1 cellular context compared by ENCODE assay signal in genomic region chr1:203215573-203215972, GRCh38.
TF ChIP-seq lines count a peak whose summit lies in the region.

No MANE protein-coding gene starts in this region.

TF ChIP-seq in IMR-90, 13 proteins besides CTCF, POLR2A, EP300 and RAD21 (continued from another document):
- TF ChIP-seq, protein P1, sequence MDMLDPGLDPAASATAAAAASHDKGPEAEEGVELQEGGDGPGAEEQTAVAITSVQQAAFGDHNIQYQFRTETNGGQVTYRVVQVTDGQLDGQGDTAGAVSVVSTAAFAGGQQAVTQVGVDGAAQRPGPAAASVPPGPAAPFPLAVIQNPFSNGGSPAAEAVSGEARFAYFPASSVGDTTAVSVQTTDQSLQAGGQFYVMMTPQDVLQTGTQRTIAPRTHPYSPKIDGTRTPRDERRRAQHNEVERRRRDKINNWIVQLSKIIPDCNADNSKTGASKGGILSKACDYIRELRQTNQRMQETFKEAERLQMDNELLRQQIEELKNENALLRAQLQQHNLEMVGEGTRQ (IDR thresholded peaks at IDR 0.05; ENCODE audit: low read depth, low read length): no peak
- TF ChIP-seq MXI1 (IDR thresholded peaks at IDR 0.05; ENCODE audit: borderline replicate concordance, low read depth, low read length): no peak
